ENCODE assay signal across 8 cellular contexts in genomic region chr1:151993734-151994496, GRCh38. TPM values are rescaled to one million over a fixed set of nuclear protein-coding genes. Genes with fewer than 3 reads are reported as not detected.
DNase-seq lines count a peak whose midpoint lies in the region; ATAC-seq and TF ChIP-seq lines count a peak whose summit lies in the region.

A gene with protein sequence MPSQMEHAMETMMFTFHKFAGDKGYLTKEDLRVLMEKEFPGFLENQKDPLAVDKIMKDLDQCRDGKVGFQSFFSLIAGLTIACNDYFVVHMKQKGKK (minus strand): TSS chr1:151993859. CDS start chr1:151986230, 7,629 bp downstream.

- H3K4me3 ChIP-seq in Peyer's patch (peak within 1 kb of the TSS; percentile 73 to 96 (median 89)), fibroblast of mammary gland (ENCODE audit: control insufficient read depth, low read depth, low read length) (peak within 1 kb of the TSS; percentile 66)

- peak within 1 kb of the TSS; percentile 90 for H3K4me3 Mint-ChIP-seq in natural killer cell treated with Interleukin-12 subunit alpha and Interleukin-12 subunit beta and Interleukin-15 and Interleukin-18, amount 100 ng/mL, for 72 hours

- ATAC-seq in natural killer cell treated with Interleukin-12 subunit alpha and Interleukin-12 subunit beta and Interleukin-15 and Interleukin-18, amount 100 ng/mL, for 72 hours = peak; percentile 88 to 91
- ATAC-seq in GM21528 (IDR thresholded peaks at IDR 0.05; ENCODE audit: low FRiP score, unreplicated experiment) = no peak

- peak; percentile 59 for DNase-seq in GM20000 (ENCODE audit: low spot score)
- peak; percentile 77 to 93 (median 91) for DNase-seq in Peyer's patch
- DNase-seq in activated T-helper 1 cell treated with anti-CD3 and anti-CD28 coated beads, Interleukin-2, amount 50 U/mL, for 16 hours (ENCODE audit: low read depth in 1 of 2, low spot score in 1 of 2) = peak; percentile 66 to 69
- DNase-seq in fibroblast of mammary gland (ENCODE audit: low read depth) = peak; percentile 72
- peak; percentile 85 for DNase-seq in natural killer cell treated with Interleukin-12 subunit alpha and Interleukin-12 subunit beta and Interleukin-15 and Interleukin-18, amount 100 ng/mL, for 72 hours (ENCODE audit: low spot score)

- peak within 1 kb of the TSS; percentile 75 to 93 for H3K27ac Mint-ChIP-seq in natural killer cell treated with Interleukin-12 subunit alpha and Interleukin-12 subunit beta and Interleukin-15 and Interleukin-18, amount 100 ng/mL, for 72 hours

- peak within 1 kb of the TSS; percentile 87 for H3K27ac ChIP-seq in 22Rv1
- peak within 1 kb of the TSS; percentile 87 to 99 (median 94) for H3K27ac ChIP-seq in Peyer's patch

- no peaks in the 10 kb centered on the region for H3K36me3 Mint-ChIP-seq in natural killer cell treated with Interleukin-12 subunit alpha and Interleukin-12 subunit beta and Interleukin-15 and Interleukin-18, amount 100 ng/mL, for 72 hours

- H3K4me1 ChIP-seq in Peyer's patch = peaks cover 4 to 50% (median 8%) of the 10 kb centered on the region in 4 donors

- TF ChIP-seq CTCF in 22Rv1 (IDR thresholded peaks at IDR 0.05) = no peak; the same call in 1 of the 2 replicates
- TF ChIP-seq CTCF in GM20000 (IDR thresholded peaks at IDR 0.05; ENCODE audit: extremely low read depth, missing control alignments) = no peak
- TF ChIP-seq CTCF in Peyer's patch (IDR thresholded peaks at IDR 0.05) = peak in 1 of 6 experiments; percentile 13
- TF ChIP-seq CTCF in fibroblast of mammary gland (conservative IDR thresholded peaks at IDR 0.05; ENCODE audit: control insufficient read depth, insufficient read depth, low read depth, low read length) = no peak
- TF ChIP-seq CTCF in subcutaneous adipose tissue (IDR thresholded peaks at IDR 0.05; ENCODE audit: low read depth) = no peak

- H3K27me3 Mint-ChIP-seq in natural killer cell treated with Interleukin-12 subunit alpha and Interleukin-12 subunit beta and Interleukin-15 and Interleukin-18, amount 100 ng/mL, for 72 hours = peaks cover 0 to 5% of the 10 kb centered on the region in 2 donors

- H3K9me3 Mint-ChIP-seq in natural killer cell treated with Interleukin-12 subunit alpha and Interleukin-12 subunit beta and Interleukin-15 and Interleukin-18, amount 100 ng/mL, for 72 hours = no peaks in the 10 kb centered on the region

- TF ChIP-seq POLR2A in Peyer's patch (IDR thresholded peaks at IDR 0.05) = peak; percentile 86 to 88

- no peaks in the 10 kb centered on the region for H3K9me3 ChIP-seq in Peyer's patch

- no peaks in the 10 kb centered on the region for H3K36me3 ChIP-seq in Peyer's patch

- no peaks in the 10 kb centered on the region for H3K27me3 ChIP-seq in Peyer's patch

- H3K4me1 Mint-ChIP-seq in natural killer cell treated with Interleukin-12 subunit alpha and Interleukin-12 subunit beta and Interleukin-15 and Interleukin-18, amount 100 ng/mL, for 72 hours (ENCODE audit: low read depth in 2 of 2) = peaks cover 43 to 48% of the 10 kb centered on the region in 2 donors

RNA-seq across cellular contexts. Expression of the gene that starts here (rescaled TPM):
- total RNA-seq in Peyer's patch = 100 to 1,000 TPM in 3 of 4 donors, 10 to 100 TPM in 1; 90.0 to 223 (median 154) TPM
- total RNA-seq in natural killer cell treated with Interleukin-12 subunit alpha and Interleukin-12 subunit beta and Interleukin-15 and Interleukin-18, amount 100 ng/mL, for 72 hours = 100 to 1,000 TPM; 152 to 263 TPM
- 100 to 1,000 TPM; 152 to 404 (median 235) TPM for total RNA-seq in subcutaneous adipose tissue
